In genomic region chr11:27363576-27364115, GRCh38 we compare ENCODE assay signal across 2 cellular contexts.
TF ChIP-seq lines count a peak whose summit lies in the region.

No MANE protein-coding gene starts in this region.

TF ChIP-seq in HCT116, 20 proteins besides CTCF, POLR2A, EP300 and RAD21 (continued from another document):
- TF ChIP-seq, protein P1, sequence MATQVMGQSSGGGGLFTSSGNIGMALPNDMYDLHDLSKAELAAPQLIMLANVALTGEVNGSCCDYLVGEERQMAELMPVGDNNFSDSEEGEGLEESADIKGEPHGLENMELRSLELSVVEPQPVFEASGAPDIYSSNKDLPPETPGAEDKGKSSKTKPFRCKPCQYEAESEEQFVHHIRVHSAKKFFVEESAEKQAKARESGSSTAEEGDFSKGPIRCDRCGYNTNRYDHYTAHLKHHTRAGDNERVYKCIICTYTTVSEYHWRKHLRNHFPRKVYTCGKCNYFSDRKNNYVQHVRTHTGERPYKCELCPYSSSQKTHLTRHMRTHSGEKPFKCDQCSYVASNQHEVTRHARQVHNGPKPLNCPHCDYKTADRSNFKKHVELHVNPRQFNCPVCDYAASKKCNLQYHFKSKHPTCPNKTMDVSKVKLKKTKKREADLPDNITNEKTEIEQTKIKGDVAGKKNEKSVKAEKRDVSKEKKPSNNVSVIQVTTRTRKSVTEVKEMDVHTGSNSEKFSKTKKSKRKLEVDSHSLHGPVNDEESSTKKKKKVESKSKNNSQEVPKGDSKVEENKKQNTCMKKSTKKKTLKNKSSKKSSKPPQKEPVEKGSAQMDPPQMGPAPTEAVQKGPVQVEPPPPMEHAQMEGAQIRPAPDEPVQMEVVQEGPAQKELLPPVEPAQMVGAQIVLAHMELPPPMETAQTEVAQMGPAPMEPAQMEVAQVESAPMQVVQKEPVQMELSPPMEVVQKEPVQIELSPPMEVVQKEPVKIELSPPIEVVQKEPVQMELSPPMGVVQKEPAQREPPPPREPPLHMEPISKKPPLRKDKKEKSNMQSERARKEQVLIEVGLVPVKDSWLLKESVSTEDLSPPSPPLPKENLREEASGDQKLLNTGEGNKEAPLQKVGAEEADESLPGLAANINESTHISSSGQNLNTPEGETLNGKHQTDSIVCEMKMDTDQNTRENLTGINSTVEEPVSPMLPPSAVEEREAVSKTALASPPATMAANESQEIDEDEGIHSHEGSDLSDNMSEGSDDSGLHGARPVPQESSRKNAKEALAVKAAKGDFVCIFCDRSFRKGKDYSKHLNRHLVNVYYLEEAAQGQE (IDR thresholded peaks at IDR 0.05; ENCODE audit: low read depth) = no peak
- no peak for TF ChIP-seq YY1 (IDR thresholded peaks at IDR 0.05; ENCODE audit: extremely low read depth, insufficient replicate concordance, low read depth, low read length)
- no peak for TF ChIP-seq SP1 (IDR thresholded peaks at IDR 0.05; ENCODE audit: low read depth)
- TF ChIP-seq ZFX (IDR thresholded peaks at IDR 0.05) = no peak
- no peak for TF ChIP-seq TCF7L2 (IDR thresholded peaks at IDR 0.05; ENCODE audit: borderline replicate concordance, extremely low read depth, insufficient read depth, insufficient read length)
- TF ChIP-seq, protein P2, sequence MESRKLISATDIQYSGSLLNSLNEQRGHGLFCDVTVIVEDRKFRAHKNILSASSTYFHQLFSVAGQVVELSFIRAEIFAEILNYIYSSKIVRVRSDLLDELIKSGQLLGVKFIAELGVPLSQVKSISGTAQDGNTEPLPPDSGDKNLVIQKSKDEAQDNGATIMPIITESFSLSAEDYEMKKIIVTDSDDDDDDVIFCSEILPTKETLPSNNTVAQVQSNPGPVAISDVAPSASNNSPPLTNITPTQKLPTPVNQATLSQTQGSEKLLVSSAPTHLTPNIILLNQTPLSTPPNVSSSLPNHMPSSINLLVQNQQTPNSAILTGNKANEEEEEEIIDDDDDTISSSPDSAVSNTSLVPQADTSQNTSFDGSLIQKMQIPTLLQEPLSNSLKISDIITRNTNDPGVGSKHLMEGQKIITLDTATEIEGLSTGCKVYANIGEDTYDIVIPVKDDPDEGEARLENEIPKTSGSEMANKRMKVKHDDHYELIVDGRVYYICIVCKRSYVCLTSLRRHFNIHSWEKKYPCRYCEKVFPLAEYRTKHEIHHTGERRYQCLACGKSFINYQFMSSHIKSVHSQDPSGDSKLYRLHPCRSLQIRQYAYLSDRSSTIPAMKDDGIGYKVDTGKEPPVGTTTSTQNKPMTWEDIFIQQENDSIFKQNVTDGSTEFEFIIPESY (IDR thresholded peaks at IDR 0.05; ENCODE audit: extremely low read depth, insufficient replicate concordance, low read length) = no peak

TF ChIP-seq in WTC11, 78 proteins besides CTCF, POLR2A, EP300 and RAD21 (continued from another document):
- TF ChIP-seq, protein P3, sequence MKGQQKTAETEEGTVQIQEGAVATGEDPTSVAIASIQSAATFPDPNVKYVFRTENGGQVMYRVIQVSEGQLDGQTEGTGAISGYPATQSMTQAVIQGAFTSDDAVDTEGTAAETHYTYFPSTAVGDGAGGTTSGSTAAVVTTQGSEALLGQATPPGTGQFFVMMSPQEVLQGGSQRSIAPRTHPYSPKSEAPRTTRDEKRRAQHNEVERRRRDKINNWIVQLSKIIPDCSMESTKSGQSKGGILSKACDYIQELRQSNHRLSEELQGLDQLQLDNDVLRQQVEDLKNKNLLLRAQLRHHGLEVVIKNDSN (CRISPR knock-in tag; IDR thresholded peaks at IDR 0.05) = no peak
- TF ChIP-seq GABPB1 (CRISPR knock-in tag; IDR thresholded peaks at IDR 0.05) (no peak), NR3C1 (CRISPR knock-in tag; conservative IDR thresholded peaks at IDR 0.05; ENCODE audit: low read depth) (no peak), IRF2 (CRISPR knock-in tag; IDR thresholded peaks at IDR 0.05; ENCODE audit: borderline replicate concordance, low read depth) (no peak), ZNF263 (CRISPR knock-in tag; IDR thresholded peaks at IDR 0.05; ENCODE audit: low read depth) (no peak), ESRRA (CRISPR knock-in tag; IDR thresholded peaks at IDR 0.05; ENCODE audit: borderline replicate concordance) (no peak)
